1 cellular context compared by ENCODE assay signal in genomic region chr15:44529864-44530604, GRCh38.
TF ChIP-seq lines count a peak whose summit lies in the region.

No MANE protein-coding gene starts in this region.

TF ChIP-seq in H1, 55 proteins besides CTCF, POLR2A, EP300 and RAD21:
- TF ChIP-seq CHD2 (IDR thresholded peaks at IDR 0.05; ENCODE audit: low read length) (no peak), CHD7 (IDR thresholded peaks at IDR 0.05; ENCODE audit: insufficient replicate concordance, low read length) (peak; percentile 24), SP4 (IDR thresholded peaks at IDR 0.05; ENCODE audit: low read length) (0 out of 2 replicates have a peak, but pooled peaks have one; percentile 25)
